8 cellular contexts compared by ENCODE assay signal in the genomic region with DNA sequence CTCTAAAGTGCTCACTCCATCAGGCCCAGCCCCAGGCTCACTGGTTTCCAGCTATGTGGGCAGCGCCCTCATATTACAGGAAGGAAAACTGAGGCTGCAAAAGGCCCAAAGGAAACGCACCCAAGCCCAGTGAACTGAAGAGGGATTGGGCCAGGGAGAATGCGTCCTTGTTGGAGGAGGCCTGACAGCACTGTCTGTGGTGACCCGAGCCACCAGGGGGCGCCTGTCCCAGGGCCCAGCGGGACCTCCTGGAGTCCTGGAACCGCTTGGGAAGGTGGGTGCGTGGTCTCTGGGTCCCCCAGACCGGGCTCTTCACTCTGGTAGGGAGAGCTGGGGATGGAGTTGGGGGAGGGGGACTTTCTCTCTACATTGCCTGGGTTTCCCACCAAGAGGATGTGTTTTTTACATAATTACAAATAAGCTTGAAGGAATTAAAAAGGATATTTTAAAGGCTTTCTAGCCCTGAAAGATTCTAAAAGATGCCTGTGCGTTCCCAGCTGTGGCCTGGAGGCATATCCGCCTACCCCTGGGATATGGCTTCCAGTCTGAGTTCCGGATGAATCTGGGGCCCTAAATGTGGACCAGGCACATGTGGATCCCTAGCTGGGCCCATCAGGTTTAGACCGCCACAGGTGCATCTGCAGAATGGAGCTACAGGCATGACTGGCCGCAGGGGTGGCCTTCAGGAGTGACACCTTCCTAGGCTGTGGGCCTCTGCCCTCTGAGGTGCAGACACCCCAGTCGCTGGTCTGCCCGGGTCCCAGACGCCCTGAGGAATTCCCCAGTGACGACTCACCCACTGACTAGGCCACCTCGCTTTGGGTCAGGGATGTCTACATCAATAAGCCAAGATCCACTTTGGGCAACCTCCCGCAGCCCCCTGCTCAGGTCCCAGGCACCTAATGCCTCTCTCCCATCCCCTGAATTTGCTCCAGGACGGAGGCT. TPM values are rescaled to one million over a fixed set of nuclear protein-coding genes. Genes with fewer than 3 reads are reported as not detected.
DNase-seq lines count a peak whose midpoint lies in the region; ATAC-seq and TF ChIP-seq lines count a peak whose summit lies in the region.

No MANE protein-coding gene starts in this region.

- CTCF ChIA-PET in BJ (lab: Yijun Ruan, JAX) = interaction anchor here (0.6 to 3.9 kb wide), 45 partner anchors 9 to 574 kb away, joined by 3 to 52 read pairs (median 4); a partner anchor contains a TSS

- TF ChIP-seq CTCF in BJ (IDR thresholded peaks at IDR 0.05; ENCODE audit: insufficient read depth, low read depth, low read length) = peak; percentile 97

- no peaks in the 10 kb centered on the region for H3K27me3 ChIP-seq in BJ (ENCODE audit: control insufficient read depth, insufficient read depth, low read length)

- DNase-seq in BJ (ENCODE audit: low read depth) (no peak), GOT3 (lab: John Stamatoyannopoulos, UW) (peak; percentile 16), NCI-H2171 treated with DMSO at 0.1 percent for 48 hours (lab: John Stamatoyannopoulos, UW) (peak; percentile 27), cerebellum (ENCODE audit: low spot score) (peak; percentile 83), left lobe of liver (ENCODE audit: low spot score) (peak; percentile 83)
- DNase-seq in activated CD4-positive, alpha-beta T cell treated with anti-CD3 and anti-CD28 coated beads for 4 hours = peak; percentile 83
- peak; percentile 86 for DNase-seq in stimulated activated CD4-positive, alpha-beta T cell treated with anti-CD3 and anti-CD28 coated beads, Interleukin-4, amount 100 ng/mL, for 1 hour

- no peak overlapping the region for H3K4me3 ChIP-seq in BJ (ENCODE audit: low read depth, low read length)

- no peaks in the 10 kb centered on the region for H3K36me3 ChIP-seq in BJ (ENCODE audit: control insufficient read depth, insufficient read depth, low read length)

- peak; percentile 92 for ATAC-seq in left lobe of liver
- ATAC-seq in GM21723 (IDR thresholded peaks at IDR 0.05; ENCODE audit: unreplicated experiment) = no peak

- POLR2A ChIA-PET in BJ (lab: Charles Lee) = no interaction called here

RNA-seq across cellular contexts. Expression of a gene that starts 4.2 kb away (rescaled TPM):
- not detected in 2 replicates for polyA plus RNA-seq in BJ (2011; rRNA removed)
- not detected in 2 replicates for polyA minus RNA-seq in BJ (2011; rRNA and poly(A)+ RNA removed)
- total RNA-seq in cerebellum = 1.2 TPM
- 10.9 TPM for total RNA-seq in left lobe of liver

RNA-seq across cellular contexts. Expression of a gene that starts 21.6 kb away (rescaled TPM):
- not detected in 2 replicates for polyA plus RNA-seq in BJ (2011; rRNA removed)
- not detected in 2 replicates for polyA minus RNA-seq in BJ (2011; rRNA and poly(A)+ RNA removed)
- total RNA-seq in cerebellum (0.18 TPM), left lobe of liver (0.08 TPM)

RNA-seq across cellular contexts. Expression of a gene that starts 34.2 kb away (rescaled TPM):
- 59.7 and 108 TPM in 2 replicates for polyA plus RNA-seq in BJ (2011; rRNA removed)
- 24.2 and 32.3 TPM in 2 replicates for polyA minus RNA-seq in BJ (2011; rRNA and poly(A)+ RNA removed)
- total RNA-seq in cerebellum = 10.7 TPM
- 15.8 TPM for total RNA-seq in left lobe of liver

RNA-seq across cellular contexts. Expression of a gene that starts 52.1 kb away (rescaled TPM):
- 187 and 191 TPM in 2 replicates for polyA plus RNA-seq in BJ (2011; rRNA removed)
- 75.7 and 121 TPM in 2 replicates for polyA minus RNA-seq in BJ (2011; rRNA and poly(A)+ RNA removed)
- total RNA-seq in cerebellum = 55.3 TPM
- total RNA-seq in left lobe of liver = 64.6 TPM
